ENCODE assay signal across 15 cellular contexts in genomic region chr9:126275386-126276001, GRCh38. TPM values are rescaled to one million over a fixed set of nuclear protein-coding genes. Genes with fewer than 3 reads are reported as not detected.
DNase-seq lines count a peak whose midpoint lies in the region; ATAC-seq and TF ChIP-seq lines count a peak whose summit lies in the region.
"Had no signal": no experiment of that assay in that cellular context is flagged by ENCODE, and none has a peak within 500 bp of the region (broad histone marks: within the 10 kb centered on the region; RNA-seq: fewer than 3 reads in every experiment).

No MANE protein-coding gene starts in this region.

- H3K36me3 Mint-ChIP-seq in glutamatergic neuron (ENCODE audit: unreplicated experiment) (peaks cover 16% of the 10 kb centered on the region), nephron (ENCODE audit: low read depth) (no peaks in the 10 kb centered on the region)
- H3K36me3 Mint-ChIP-seq in activated T-cell treated with anti-CD3 and anti-CD28 coated beads, Interleukin-2, amount 50 U/mL, for 72 hours (ENCODE audit: insufficient read depth in 2 of 2) = peaks cover 0 to 3% of the 10 kb centered on the region in 2 donors

- H3K4me3 Mint-ChIP-seq in glutamatergic neuron (ENCODE audit: unreplicated experiment) = no peak overlapping the region
- no peak overlapping the region for H3K4me3 Mint-ChIP-seq in nephron
- no peak overlapping the region for H3K4me3 Mint-ChIP-seq in activated T-cell treated with anti-CD3 and anti-CD28 coated beads, Interleukin-2, amount 50 U/mL, for 72 hours
- H3K4me3 Mint-ChIP-seq: naive B cell had no signal

- ATAC-seq in HG03045 (IDR thresholded peaks at IDR 0.05; ENCODE audit: unreplicated experiment) (no peak), HG03378 (IDR thresholded peaks at IDR 0.05; ENCODE audit: unreplicated experiment) (no peak)
- no peak for ATAC-seq in activated T-cell treated with anti-CD3 and anti-CD28 coated beads, Interleukin-2, amount 50 U/mL, for 72 hours (replicated peaks in 1 of 2)
- ATAC-seq: activated naive CD4-positive, alpha-beta T cell treated with anti-CD3 and anti-CD28 coated beads, Interleukin-2, amount 50 U/mL, for 72 hours had no signal

- H3K4me1 Mint-ChIP-seq in glutamatergic neuron (ENCODE audit: low read depth, unreplicated experiment) (no peaks in the 10 kb centered on the region), nephron (peaks cover 18% of the 10 kb centered on the region)
- no peaks in the 10 kb centered on the region for H3K4me1 Mint-ChIP-seq in activated T-cell treated with anti-CD3 and anti-CD28 coated beads, Interleukin-2, amount 50 U/mL, for 72 hours (ENCODE audit: low read depth)

- TF ChIP-seq CTCF in glutamatergic neuron (IDR thresholded peaks at IDR 0.05; ENCODE audit: partially characterized antibody, unreplicated experiment) (no peak), nephron (IDR thresholded peaks at IDR 0.05; ENCODE audit: unreplicated experiment in 3 of 3) (no peak)

- peaks cover 2% of the 10 kb centered on the region for H3K9me3 Mint-ChIP-seq in glutamatergic neuron (ENCODE audit: unreplicated experiment)
- H3K9me3 Mint-ChIP-seq in nephron = peaks cover 29% of the 10 kb centered on the region
- H3K9me3 Mint-ChIP-seq in activated T-cell treated with anti-CD3 and anti-CD28 coated beads, Interleukin-2, amount 50 U/mL, for 72 hours = peaks cover 2 to 4% of the 10 kb centered on the region in 2 donors

- H3K27me3 Mint-ChIP-seq in glutamatergic neuron (ENCODE audit: unreplicated experiment) = peaks cover 3% of the 10 kb centered on the region
- H3K27me3 Mint-ChIP-seq in nephron (ENCODE audit: low read depth) = peaks cover 7% of the 10 kb centered on the region
- H3K27me3 Mint-ChIP-seq in activated T-cell treated with anti-CD3 and anti-CD28 coated beads, Interleukin-2, amount 50 U/mL, for 72 hours (ENCODE audit: low read depth) = peaks cover 26% of the 10 kb centered on the region

- H3K27ac Mint-ChIP-seq in glutamatergic neuron (ENCODE audit: unreplicated experiment) (peak overlapping the region; percentile 10), nephron (peak overlapping the region; percentile 6 to 29 (median 14))
- no peak overlapping the region for H3K27ac Mint-ChIP-seq in activated T-cell treated with anti-CD3 and anti-CD28 coated beads, Interleukin-2, amount 50 U/mL, for 72 hours
- H3K27ac Mint-ChIP-seq: activated naive CD4-positive, alpha-beta T cell treated with anti-CD3 and anti-CD28 coated beads, Interleukin-2, amount 50 U/mL, for 72 hours had no signal

- DNase-seq in C1 segment of cervical spinal cord (lab: John Stamatoyannopoulos, UW) = peak in 12 of 14 donors; percentile 6 to 83 (median 72)
- DNase-seq in amniotic epithelial cell (ENCODE audit: low read depth) = peak; percentile 32
- no peak for DNase-seq in glutamatergic neuron
- DNase-seq in GM19238 (ENCODE audit: insufficient read length, low spot score) = no peak
- DNase-seq in activated T-cell treated with anti-CD3 and anti-CD28 coated beads, Interleukin-2, amount 50 U/mL, for 72 hours = no peak
- DNase-seq: DMS 273 treated with DMSO at 0.1 percent for 48 hours; effector CD8-positive, alpha-beta T cell; GM23248; naive B cell; NCI-H1048; stimulated activated CD8-positive, alpha-beta memory T cell treated with anti-CD3 and anti-CD28 coated beads, Interleukin-4, amount 100 ng/mL, for 48 hours had no signal

RNA-seq across cellular contexts. Expression of gene MVB12B, which starts 51.1 kb away (rescaled TPM):
- 41.1 TPM for total RNA-seq in glutamatergic neuron (ENCODE audit: unreplicated experiment)
- 10 to 100 TPM; 11.5 to 17.1 TPM for total RNA-seq in activated T-cell treated with anti-CD3 and anti-CD28 coated beads, Interleukin-2, amount 50 U/mL, for 72 hours

Comparison
In these comparisons a context has a peak if more than half of its experiments do, and no peak if none do; other contexts are left out.
1. DNase-seq: peak in C1 segment of cervical spinal cord (12 of 14) and amniotic epithelial cell (single experiment); none in glutamatergic neuron (single experiment), GM19238 (single experiment) and activated T-cell treated with anti-CD3 and anti-CD28 coated beads, Interleukin-2, amount 50 U/mL, for 72 hours (0 of 2).